In the genomic region with DNA sequence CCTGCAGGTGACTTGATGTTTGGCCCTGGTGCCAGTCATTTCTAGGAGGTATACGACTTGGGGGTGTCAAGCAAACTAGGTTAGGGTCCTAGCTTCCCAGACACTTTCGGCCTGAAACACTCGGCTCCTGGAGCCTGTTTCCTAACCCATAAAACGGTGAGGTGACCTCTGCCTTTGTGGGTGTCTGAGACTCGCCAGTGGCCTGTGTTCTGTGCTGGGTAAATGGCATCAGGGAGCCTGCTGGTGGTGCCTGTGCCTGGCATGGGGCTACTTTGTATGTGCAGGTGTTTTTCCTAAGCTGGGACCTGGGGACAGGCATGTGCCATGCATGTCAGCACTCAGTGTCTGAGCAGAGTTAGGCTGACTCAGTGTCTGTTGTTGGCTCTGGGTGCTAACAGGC, we compare ENCODE assay signal across 1 cellular context.
TF ChIP-seq lines count a peak whose summit lies in the region.

No MANE protein-coding gene starts in this region.

TF ChIP-seq in H1, 55 proteins besides CTCF, POLR2A, EP300 and RAD21 (continued from another document):
- TF ChIP-seq, protein P1, sequence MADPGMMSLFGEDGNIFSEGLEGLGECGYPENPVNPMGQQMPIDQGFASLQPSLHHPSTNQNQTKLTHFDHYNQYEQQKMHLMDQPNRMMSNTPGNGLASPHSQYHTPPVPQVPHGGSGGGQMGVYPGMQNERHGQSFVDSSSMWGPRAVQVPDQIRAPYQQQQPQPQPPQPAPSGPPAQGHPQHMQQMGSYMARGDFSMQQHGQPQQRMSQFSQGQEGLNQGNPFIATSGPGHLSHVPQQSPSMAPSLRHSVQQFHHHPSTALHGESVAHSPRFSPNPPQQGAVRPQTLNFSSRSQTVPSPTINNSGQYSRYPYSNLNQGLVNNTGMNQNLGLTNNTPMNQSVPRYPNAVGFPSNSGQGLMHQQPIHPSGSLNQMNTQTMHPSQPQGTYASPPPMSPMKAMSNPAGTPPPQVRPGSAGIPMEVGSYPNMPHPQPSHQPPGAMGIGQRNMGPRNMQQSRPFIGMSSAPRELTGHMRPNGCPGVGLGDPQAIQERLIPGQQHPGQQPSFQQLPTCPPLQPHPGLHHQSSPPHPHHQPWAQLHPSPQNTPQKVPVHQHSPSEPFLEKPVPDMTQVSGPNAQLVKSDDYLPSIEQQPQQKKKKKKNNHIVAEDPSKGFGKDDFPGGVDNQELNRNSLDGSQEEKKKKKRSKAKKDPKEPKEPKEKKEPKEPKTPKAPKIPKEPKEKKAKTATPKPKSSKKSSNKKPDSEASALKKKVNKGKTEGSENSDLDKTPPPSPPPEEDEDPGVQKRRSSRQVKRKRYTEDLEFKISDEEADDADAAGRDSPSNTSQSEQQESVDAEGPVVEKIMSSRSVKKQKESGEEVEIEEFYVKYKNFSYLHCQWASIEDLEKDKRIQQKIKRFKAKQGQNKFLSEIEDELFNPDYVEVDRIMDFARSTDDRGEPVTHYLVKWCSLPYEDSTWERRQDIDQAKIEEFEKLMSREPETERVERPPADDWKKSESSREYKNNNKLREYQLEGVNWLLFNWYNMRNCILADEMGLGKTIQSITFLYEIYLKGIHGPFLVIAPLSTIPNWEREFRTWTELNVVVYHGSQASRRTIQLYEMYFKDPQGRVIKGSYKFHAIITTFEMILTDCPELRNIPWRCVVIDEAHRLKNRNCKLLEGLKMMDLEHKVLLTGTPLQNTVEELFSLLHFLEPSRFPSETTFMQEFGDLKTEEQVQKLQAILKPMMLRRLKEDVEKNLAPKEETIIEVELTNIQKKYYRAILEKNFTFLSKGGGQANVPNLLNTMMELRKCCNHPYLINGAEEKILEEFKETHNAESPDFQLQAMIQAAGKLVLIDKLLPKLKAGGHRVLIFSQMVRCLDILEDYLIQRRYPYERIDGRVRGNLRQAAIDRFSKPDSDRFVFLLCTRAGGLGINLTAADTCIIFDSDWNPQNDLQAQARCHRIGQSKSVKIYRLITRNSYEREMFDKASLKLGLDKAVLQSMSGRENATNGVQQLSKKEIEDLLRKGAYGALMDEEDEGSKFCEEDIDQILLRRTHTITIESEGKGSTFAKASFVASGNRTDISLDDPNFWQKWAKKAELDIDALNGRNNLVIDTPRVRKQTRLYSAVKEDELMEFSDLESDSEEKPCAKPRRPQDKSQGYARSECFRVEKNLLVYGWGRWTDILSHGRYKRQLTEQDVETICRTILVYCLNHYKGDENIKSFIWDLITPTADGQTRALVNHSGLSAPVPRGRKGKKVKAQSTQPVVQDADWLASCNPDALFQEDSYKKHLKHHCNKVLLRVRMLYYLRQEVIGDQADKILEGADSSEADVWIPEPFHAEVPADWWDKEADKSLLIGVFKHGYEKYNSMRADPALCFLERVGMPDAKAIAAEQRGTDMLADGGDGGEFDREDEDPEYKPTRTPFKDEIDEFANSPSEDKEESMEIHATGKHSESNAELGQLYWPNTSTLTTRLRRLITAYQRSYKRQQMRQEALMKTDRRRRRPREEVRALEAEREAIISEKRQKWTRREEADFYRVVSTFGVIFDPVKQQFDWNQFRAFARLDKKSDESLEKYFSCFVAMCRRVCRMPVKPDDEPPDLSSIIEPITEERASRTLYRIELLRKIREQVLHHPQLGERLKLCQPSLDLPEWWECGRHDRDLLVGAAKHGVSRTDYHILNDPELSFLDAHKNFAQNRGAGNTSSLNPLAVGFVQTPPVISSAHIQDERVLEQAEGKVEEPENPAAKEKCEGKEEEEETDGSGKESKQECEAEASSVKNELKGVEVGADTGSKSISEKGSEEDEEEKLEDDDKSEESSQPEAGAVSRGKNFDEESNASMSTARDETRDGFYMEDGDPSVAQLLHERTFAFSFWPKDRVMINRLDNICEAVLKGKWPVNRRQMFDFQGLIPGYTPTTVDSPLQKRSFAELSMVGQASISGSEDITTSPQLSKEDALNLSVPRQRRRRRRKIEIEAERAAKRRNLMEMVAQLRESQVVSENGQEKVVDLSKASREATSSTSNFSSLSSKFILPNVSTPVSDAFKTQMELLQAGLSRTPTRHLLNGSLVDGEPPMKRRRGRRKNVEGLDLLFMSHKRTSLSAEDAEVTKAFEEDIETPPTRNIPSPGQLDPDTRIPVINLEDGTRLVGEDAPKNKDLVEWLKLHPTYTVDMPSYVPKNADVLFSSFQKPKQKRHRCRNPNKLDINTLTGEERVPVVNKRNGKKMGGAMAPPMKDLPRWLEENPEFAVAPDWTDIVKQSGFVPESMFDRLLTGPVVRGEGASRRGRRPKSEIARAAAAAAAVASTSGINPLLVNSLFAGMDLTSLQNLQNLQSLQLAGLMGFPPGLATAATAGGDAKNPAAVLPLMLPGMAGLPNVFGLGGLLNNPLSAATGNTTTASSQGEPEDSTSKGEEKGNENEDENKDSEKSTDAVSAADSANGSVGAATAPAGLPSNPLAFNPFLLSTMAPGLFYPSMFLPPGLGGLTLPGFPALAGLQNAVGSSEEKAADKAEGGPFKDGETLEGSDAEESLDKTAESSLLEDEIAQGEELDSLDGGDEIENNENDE (IDR thresholded peaks at IDR 0.05; ENCODE audit: insufficient replicate concordance, low read length), result no peak
- TF ChIP-seq SIRT6 (IDR thresholded peaks at IDR 0.05; ENCODE audit: low read length) (no peak), BACH1 (IDR thresholded peaks at IDR 0.05; ENCODE audit: low read length) (no peak), GTF2F1 (IDR thresholded peaks at IDR 0.05; ENCODE audit: borderline replicate concordance, low read depth, low read length) (no peak), CHD2 (IDR thresholded peaks at IDR 0.05; ENCODE audit: low read length) (no peak), SRF (IDR thresholded peaks at IDR 0.05; ENCODE audit: low read depth, low read length) (no peak), KDM5A (IDR thresholded peaks at IDR 0.05; ENCODE audit: low read length) (no peak), CBX5 (IDR thresholded peaks at IDR 0.05; ENCODE audit: low read depth, low read length) (no peak), YY1 (IDR thresholded peaks at IDR 0.05; ENCODE audit: low read depth, low read length) (no peak), TCF12 (IDR thresholded peaks at IDR 0.05; ENCODE audit: low read depth, low read length) (no peak), POU5F1 (IDR thresholded peaks at IDR 0.05; ENCODE audit: low read depth, low read length) (no peak), SP1 (IDR thresholded peaks at IDR 0.05; ENCODE audit: low read depth, low read length) (no peak), TAF1 (IDR thresholded peaks at IDR 0.05; ENCODE audit: low read depth, low read length) (no peak), NANOG (IDR thresholded peaks at IDR 0.05; ENCODE audit: insufficient read depth, low read depth, low read length, poor library complexity, severe bottlenecking) (no peak), SP4 (IDR thresholded peaks at IDR 0.05; ENCODE audit: low read length) (no peak), MAFK (IDR thresholded peaks at IDR 0.05; ENCODE audit: low read depth, low read length) (no peak)
- TF ChIP-seq, protein P2, sequence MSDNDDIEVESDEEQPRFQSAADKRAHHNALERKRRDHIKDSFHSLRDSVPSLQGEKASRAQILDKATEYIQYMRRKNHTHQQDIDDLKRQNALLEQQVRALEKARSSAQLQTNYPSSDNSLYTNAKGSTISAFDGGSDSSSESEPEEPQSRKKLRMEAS (IDR thresholded peaks at IDR 0.05), result no peak
